1 cellular context compared by ENCODE assay signal in the genomic region with DNA sequence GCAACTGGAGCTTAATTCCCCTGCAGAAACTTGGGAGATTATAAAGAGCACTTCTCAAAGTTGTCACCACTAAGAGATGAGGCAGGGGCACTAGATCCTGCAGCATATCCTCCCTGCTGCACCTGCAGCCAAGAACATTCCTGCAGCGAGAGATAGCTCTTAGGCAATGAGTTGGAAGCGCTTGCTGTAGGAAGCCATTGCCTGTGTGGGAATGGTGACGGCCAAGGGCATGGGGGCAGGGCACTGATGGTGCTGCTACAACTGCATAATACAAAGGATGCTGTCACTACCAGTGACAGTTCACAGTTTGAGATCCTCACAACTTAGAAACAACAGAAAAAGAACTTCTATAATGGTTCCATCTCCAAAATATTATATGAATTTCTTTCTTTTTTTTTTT.
TF ChIP-seq lines count a peak whose summit lies in the region.

No MANE protein-coding gene starts in this region.

TF ChIP-seq in GM23338, 12 proteins besides CTCF, POLR2A, EP300 and RAD21 (continued from another document):
- TF ChIP-seq, protein P1, sequence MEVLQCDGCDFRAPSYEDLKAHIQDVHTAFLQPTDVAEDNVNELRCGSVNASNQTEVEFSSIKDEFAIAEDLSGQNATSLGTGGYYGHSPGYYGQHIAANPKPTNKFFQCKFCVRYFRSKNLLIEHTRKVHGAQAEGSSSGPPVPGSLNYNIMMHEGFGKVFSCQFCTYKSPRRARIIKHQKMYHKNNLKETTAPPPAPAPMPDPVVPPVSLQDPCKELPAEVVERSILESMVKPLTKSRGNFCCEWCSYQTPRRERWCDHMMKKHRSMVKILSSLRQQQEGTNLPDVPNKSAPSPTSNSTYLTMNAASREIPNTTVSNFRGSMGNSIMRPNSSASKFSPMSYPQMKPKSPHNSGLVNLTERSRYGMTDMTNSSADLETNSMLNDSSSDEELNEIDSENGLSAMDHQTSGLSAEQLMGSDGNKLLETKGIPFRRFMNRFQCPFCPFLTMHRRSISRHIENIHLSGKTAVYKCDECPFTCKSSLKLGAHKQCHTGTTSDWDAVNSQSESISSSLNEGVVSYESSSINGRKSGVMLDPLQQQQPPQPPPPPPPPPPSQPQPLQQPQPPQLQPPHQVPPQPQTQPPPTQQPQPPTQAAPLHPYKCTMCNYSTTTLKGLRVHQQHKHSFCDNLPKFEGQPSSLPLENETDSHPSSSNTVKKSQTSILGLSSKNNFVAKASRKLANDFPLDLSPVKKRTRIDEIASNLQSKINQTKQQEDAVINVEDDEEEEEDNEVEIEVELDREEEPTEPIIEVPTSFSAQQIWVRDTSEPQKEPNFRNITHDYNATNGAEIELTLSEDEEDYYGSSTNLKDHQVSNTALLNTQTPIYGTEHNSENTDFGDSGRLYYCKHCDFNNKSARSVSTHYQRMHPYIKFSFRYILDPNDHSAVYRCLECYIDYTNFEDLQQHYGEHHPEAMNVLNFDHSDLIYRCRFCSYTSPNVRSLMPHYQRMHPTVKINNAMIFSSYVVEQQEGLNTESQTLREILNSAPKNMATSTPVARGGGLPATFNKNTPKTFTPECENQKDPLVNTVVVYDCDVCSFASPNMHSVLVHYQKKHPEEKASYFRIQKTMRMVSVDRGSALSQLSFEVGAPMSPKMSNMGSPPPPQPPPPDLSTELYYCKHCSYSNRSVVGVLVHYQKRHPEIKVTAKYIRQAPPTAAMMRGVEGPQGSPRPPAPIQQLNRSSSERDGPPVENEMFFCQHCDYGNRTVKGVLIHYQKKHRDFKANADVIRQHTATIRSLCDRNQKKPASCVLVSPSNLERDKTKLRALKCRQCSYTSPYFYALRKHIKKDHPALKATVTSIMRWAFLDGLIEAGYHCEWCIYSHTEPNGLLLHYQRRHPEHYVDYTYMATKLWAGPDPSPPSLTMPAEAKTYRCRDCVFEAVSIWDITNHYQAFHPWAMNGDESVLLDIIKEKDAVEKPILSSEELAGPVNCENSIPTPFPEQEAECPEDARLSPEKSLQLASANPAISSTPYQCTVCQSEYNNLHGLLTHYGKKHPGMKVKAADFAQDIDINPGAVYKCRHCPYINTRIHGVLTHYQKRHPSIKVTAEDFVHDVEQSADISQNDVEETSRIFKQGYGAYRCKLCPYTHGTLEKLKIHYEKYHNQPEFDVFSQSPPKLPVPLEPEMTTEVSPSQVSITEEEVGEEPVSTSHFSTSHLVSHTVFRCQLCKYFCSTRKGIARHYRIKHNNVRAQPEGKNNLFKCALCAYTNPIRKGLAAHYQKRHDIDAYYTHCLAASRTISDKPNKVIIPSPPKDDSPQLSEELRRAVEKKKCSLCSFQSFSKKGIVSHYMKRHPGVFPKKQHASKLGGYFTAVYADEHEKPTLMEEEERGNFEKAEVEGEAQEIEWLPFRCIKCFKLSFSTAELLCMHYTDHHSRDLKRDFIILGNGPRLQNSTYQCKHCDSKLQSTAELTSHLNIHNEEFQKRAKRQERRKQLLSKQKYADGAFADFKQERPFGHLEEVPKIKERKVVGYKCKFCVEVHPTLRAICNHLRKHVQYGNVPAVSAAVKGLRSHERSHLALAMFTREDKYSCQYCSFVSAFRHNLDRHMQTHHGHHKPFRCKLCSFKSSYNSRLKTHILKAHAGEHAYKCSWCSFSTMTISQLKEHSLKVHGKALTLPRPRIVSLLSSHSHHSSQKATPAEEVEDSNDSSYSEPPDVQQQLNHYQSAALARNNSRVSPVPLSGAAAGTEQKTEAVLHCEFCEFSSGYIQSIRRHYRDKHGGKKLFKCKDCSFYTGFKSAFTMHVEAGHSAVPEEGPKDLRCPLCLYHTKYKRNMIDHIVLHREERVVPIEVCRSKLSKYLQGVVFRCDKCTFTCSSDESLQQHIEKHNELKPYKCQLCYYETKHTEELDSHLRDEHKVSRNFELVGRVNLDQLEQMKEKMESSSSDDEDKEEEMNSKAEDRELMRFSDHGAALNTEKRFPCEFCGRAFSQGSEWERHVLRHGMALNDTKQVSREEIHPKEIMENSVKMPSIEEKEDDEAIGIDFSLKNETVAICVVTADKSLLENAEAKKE (CRISPR knock-in tag; IDR thresholded peaks at IDR 0.05) = no peak
- no peak for TF ChIP-seq ETS1 (IDR thresholded peaks at IDR 0.05)
- no peak for TF ChIP-seq ZNF114 (CRISPR knock-in tag; IDR thresholded peaks at IDR 0.05)
